ENCODE assay signal across 1 cellular context in the genomic region with DNA sequence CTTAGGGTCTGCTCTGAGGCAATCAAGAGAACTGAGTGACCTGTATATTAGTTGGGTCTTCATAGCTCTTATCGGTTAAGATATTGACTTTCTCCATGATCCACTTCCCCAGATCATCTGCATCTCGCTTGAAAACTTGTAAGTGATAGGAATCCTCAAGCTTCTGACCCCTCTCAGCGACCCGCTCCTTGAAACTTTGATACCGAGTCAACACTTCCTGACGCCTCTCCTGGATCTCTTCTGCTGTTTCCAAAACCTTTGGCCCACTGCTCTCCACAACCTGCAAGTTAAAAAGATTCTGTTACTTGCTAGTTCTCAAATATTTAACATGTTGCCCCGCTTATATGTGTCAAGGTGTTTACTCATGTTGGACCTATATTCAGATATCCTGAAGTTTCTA.
TF ChIP-seq lines count a peak whose summit lies in the region.

No MANE protein-coding gene starts in this region.

TF ChIP-seq in GM23338, 12 proteins besides CTCF, POLR2A, EP300 and RAD21 (continued from another document):
- TF ChIP-seq, protein P1, sequence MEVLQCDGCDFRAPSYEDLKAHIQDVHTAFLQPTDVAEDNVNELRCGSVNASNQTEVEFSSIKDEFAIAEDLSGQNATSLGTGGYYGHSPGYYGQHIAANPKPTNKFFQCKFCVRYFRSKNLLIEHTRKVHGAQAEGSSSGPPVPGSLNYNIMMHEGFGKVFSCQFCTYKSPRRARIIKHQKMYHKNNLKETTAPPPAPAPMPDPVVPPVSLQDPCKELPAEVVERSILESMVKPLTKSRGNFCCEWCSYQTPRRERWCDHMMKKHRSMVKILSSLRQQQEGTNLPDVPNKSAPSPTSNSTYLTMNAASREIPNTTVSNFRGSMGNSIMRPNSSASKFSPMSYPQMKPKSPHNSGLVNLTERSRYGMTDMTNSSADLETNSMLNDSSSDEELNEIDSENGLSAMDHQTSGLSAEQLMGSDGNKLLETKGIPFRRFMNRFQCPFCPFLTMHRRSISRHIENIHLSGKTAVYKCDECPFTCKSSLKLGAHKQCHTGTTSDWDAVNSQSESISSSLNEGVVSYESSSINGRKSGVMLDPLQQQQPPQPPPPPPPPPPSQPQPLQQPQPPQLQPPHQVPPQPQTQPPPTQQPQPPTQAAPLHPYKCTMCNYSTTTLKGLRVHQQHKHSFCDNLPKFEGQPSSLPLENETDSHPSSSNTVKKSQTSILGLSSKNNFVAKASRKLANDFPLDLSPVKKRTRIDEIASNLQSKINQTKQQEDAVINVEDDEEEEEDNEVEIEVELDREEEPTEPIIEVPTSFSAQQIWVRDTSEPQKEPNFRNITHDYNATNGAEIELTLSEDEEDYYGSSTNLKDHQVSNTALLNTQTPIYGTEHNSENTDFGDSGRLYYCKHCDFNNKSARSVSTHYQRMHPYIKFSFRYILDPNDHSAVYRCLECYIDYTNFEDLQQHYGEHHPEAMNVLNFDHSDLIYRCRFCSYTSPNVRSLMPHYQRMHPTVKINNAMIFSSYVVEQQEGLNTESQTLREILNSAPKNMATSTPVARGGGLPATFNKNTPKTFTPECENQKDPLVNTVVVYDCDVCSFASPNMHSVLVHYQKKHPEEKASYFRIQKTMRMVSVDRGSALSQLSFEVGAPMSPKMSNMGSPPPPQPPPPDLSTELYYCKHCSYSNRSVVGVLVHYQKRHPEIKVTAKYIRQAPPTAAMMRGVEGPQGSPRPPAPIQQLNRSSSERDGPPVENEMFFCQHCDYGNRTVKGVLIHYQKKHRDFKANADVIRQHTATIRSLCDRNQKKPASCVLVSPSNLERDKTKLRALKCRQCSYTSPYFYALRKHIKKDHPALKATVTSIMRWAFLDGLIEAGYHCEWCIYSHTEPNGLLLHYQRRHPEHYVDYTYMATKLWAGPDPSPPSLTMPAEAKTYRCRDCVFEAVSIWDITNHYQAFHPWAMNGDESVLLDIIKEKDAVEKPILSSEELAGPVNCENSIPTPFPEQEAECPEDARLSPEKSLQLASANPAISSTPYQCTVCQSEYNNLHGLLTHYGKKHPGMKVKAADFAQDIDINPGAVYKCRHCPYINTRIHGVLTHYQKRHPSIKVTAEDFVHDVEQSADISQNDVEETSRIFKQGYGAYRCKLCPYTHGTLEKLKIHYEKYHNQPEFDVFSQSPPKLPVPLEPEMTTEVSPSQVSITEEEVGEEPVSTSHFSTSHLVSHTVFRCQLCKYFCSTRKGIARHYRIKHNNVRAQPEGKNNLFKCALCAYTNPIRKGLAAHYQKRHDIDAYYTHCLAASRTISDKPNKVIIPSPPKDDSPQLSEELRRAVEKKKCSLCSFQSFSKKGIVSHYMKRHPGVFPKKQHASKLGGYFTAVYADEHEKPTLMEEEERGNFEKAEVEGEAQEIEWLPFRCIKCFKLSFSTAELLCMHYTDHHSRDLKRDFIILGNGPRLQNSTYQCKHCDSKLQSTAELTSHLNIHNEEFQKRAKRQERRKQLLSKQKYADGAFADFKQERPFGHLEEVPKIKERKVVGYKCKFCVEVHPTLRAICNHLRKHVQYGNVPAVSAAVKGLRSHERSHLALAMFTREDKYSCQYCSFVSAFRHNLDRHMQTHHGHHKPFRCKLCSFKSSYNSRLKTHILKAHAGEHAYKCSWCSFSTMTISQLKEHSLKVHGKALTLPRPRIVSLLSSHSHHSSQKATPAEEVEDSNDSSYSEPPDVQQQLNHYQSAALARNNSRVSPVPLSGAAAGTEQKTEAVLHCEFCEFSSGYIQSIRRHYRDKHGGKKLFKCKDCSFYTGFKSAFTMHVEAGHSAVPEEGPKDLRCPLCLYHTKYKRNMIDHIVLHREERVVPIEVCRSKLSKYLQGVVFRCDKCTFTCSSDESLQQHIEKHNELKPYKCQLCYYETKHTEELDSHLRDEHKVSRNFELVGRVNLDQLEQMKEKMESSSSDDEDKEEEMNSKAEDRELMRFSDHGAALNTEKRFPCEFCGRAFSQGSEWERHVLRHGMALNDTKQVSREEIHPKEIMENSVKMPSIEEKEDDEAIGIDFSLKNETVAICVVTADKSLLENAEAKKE (CRISPR knock-in tag; IDR thresholded peaks at IDR 0.05), result no peak
- no peak for TF ChIP-seq EZH2 (IDR thresholded peaks at IDR 0.05; ENCODE audit: low read depth, unreplicated experiment)
- no peak for TF ChIP-seq ZNF114 (CRISPR knock-in tag; IDR thresholded peaks at IDR 0.05)
- no peak for TF ChIP-seq JUNB (IDR thresholded peaks at IDR 0.05; ENCODE audit: unreplicated experiment)
- no peak for TF ChIP-seq CREB1 (CRISPR knock-in tag; IDR thresholded peaks at IDR 0.05; ENCODE audit: low read depth)
- TF ChIP-seq ZNF331 (CRISPR knock-in tag; IDR thresholded peaks at IDR 0.05; ENCODE audit: low read depth), result no peak
- TF ChIP-seq, protein P2, sequence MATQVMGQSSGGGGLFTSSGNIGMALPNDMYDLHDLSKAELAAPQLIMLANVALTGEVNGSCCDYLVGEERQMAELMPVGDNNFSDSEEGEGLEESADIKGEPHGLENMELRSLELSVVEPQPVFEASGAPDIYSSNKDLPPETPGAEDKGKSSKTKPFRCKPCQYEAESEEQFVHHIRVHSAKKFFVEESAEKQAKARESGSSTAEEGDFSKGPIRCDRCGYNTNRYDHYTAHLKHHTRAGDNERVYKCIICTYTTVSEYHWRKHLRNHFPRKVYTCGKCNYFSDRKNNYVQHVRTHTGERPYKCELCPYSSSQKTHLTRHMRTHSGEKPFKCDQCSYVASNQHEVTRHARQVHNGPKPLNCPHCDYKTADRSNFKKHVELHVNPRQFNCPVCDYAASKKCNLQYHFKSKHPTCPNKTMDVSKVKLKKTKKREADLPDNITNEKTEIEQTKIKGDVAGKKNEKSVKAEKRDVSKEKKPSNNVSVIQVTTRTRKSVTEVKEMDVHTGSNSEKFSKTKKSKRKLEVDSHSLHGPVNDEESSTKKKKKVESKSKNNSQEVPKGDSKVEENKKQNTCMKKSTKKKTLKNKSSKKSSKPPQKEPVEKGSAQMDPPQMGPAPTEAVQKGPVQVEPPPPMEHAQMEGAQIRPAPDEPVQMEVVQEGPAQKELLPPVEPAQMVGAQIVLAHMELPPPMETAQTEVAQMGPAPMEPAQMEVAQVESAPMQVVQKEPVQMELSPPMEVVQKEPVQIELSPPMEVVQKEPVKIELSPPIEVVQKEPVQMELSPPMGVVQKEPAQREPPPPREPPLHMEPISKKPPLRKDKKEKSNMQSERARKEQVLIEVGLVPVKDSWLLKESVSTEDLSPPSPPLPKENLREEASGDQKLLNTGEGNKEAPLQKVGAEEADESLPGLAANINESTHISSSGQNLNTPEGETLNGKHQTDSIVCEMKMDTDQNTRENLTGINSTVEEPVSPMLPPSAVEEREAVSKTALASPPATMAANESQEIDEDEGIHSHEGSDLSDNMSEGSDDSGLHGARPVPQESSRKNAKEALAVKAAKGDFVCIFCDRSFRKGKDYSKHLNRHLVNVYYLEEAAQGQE (IDR thresholded peaks at IDR 0.05; ENCODE audit: unreplicated experiment), result no peak
- TF ChIP-seq POLR2AphosphoS5 (IDR thresholded peaks at IDR 0.05; ENCODE audit: low read depth), result no peak
TF ChIP-seq in GM23338: peak in this region for 0.
